ENCODE assay signal across 1 cellular context in the genomic region with DNA sequence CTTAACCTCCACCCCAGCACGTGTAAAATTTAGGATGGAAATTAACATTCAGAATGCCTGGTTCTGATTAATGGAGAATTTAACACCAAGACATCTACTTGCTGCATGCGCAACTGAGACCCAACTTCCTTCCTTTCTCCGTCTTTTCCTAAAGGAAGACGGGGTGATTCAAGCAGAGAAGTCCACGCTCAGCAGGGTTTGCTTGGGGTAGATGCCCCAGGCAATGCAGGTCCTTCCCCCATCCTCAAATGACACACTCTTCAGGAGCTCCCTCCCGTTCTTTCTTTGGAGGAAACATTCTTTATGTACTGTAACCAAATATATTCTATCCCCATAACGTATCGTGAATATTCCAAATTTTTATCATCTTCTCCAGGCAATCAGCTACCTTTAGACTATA.
TF ChIP-seq lines count a peak whose summit lies in the region.

No MANE protein-coding gene starts in this region.

TF ChIP-seq in GM23338, 12 proteins besides CTCF, POLR2A, EP300 and RAD21 (continued from another document):
- no peak for TF ChIP-seq REST (IDR thresholded peaks at IDR 0.05; ENCODE audit: unreplicated experiment)
- TF ChIP-seq NANOG (IDR thresholded peaks at IDR 0.05; ENCODE audit: borderline replicate concordance), result no peak
- no peak for TF ChIP-seq ZNF331 (CRISPR knock-in tag; IDR thresholded peaks at IDR 0.05; ENCODE audit: low read depth)
- no peak for TF ChIP-seq EZH2phosphoT487 (IDR thresholded peaks at IDR 0.05; ENCODE audit: unreplicated experiment)
- TF ChIP-seq STAT1 (IDR thresholded peaks at IDR 0.05; ENCODE audit: unreplicated experiment), result no peak
- TF ChIP-seq, protein P1, sequence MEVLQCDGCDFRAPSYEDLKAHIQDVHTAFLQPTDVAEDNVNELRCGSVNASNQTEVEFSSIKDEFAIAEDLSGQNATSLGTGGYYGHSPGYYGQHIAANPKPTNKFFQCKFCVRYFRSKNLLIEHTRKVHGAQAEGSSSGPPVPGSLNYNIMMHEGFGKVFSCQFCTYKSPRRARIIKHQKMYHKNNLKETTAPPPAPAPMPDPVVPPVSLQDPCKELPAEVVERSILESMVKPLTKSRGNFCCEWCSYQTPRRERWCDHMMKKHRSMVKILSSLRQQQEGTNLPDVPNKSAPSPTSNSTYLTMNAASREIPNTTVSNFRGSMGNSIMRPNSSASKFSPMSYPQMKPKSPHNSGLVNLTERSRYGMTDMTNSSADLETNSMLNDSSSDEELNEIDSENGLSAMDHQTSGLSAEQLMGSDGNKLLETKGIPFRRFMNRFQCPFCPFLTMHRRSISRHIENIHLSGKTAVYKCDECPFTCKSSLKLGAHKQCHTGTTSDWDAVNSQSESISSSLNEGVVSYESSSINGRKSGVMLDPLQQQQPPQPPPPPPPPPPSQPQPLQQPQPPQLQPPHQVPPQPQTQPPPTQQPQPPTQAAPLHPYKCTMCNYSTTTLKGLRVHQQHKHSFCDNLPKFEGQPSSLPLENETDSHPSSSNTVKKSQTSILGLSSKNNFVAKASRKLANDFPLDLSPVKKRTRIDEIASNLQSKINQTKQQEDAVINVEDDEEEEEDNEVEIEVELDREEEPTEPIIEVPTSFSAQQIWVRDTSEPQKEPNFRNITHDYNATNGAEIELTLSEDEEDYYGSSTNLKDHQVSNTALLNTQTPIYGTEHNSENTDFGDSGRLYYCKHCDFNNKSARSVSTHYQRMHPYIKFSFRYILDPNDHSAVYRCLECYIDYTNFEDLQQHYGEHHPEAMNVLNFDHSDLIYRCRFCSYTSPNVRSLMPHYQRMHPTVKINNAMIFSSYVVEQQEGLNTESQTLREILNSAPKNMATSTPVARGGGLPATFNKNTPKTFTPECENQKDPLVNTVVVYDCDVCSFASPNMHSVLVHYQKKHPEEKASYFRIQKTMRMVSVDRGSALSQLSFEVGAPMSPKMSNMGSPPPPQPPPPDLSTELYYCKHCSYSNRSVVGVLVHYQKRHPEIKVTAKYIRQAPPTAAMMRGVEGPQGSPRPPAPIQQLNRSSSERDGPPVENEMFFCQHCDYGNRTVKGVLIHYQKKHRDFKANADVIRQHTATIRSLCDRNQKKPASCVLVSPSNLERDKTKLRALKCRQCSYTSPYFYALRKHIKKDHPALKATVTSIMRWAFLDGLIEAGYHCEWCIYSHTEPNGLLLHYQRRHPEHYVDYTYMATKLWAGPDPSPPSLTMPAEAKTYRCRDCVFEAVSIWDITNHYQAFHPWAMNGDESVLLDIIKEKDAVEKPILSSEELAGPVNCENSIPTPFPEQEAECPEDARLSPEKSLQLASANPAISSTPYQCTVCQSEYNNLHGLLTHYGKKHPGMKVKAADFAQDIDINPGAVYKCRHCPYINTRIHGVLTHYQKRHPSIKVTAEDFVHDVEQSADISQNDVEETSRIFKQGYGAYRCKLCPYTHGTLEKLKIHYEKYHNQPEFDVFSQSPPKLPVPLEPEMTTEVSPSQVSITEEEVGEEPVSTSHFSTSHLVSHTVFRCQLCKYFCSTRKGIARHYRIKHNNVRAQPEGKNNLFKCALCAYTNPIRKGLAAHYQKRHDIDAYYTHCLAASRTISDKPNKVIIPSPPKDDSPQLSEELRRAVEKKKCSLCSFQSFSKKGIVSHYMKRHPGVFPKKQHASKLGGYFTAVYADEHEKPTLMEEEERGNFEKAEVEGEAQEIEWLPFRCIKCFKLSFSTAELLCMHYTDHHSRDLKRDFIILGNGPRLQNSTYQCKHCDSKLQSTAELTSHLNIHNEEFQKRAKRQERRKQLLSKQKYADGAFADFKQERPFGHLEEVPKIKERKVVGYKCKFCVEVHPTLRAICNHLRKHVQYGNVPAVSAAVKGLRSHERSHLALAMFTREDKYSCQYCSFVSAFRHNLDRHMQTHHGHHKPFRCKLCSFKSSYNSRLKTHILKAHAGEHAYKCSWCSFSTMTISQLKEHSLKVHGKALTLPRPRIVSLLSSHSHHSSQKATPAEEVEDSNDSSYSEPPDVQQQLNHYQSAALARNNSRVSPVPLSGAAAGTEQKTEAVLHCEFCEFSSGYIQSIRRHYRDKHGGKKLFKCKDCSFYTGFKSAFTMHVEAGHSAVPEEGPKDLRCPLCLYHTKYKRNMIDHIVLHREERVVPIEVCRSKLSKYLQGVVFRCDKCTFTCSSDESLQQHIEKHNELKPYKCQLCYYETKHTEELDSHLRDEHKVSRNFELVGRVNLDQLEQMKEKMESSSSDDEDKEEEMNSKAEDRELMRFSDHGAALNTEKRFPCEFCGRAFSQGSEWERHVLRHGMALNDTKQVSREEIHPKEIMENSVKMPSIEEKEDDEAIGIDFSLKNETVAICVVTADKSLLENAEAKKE (CRISPR knock-in tag; IDR thresholded peaks at IDR 0.05), result no peak
- no peak for TF ChIP-seq ZNF114 (CRISPR knock-in tag; IDR thresholded peaks at IDR 0.05)
